30 cellular contexts compared by ENCODE assay signal in the genomic region with DNA sequence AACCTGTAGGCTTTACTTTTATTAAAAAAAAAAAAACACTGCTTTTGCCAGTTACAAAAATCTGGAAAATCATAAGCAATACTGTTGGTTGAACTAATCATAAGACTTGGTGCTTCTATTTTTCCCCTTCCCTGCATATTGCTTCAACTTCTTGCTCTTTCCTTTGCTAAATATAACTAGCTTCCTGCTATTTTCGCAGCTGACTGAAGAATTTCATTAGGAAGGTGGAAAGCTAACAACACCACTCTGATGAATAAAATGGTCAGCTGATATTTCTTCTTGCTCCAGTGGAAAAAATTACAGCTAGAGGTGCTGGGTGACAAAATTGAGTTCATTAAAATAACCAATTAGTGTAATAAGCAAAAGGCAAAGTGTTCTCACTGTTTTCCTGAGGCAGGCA. TPM values are rescaled to one million over a fixed set of nuclear protein-coding genes. Genes with fewer than 3 reads are reported as not detected.
"Had no signal": no experiment of that assay in that cellular context is flagged by ENCODE, and none has a peak within 500 bp of the region (broad histone marks: within the 10 kb centered on the region; RNA-seq: fewer than 3 reads in every experiment).

No MANE protein-coding gene starts in this region.

- H3K27me3 ChIP-seq: SJSA1 had no signal

- H3K9me3 Mint-ChIP-seq: activated naive CD4-positive, alpha-beta T cell treated with anti-CD3 and anti-CD28 coated beads for 36 hours; activated T-cell treated with anti-CD3 and anti-CD28 coated beads, Interleukin-2, amount 50 U/mL, for 4 hours; WTC11 had no signal

- H3K27ac Mint-ChIP-seq: activated naive CD4-positive, alpha-beta T cell treated with anti-CD3 and anti-CD28 coated beads for 36 hours; activated naive CD8-positive, alpha-beta T cell; IgD-negative memory B cell; WTC11 had no signal

- H3K27ac ChIP-seq: SJSA1 had no signal

- DNase-seq: activated CD4-positive, alpha-beta T cell treated with anti-CD3 and anti-CD28 coated beads for 48 hours; activated CD4-positive, alpha-beta T cell treated with anti-CD3 and anti-CD28 coated beads, Interleukin-2, amount 50 U/mL, for 48 hours; activated CD4-positive, CD25-positive, alpha-beta regulatory T cell treated with anti-CD3 and anti-CD28 coated beads, Interleukin-2, amount 50 U/mL, for 72 hours; activated CD8-positive, alpha-beta memory T cell treated with anti-CD3 and anti-CD28 coated beads for 24 hours; activated gamma-delta T cell; activated naive CD4-positive, alpha-beta T cell treated with anti-CD3 and anti-CD28 coated beads for 36 hours; activated T-cell treated with anti-CD3 and anti-CD28 coated beads, Interleukin-2, amount 50 U/mL, for 4 hours; KG1; NCI-H1048; NCI-H146; NCI-H187 treated with DMSO at 0.1 percent for 48 hours; NCI-H2081 treated with DMSO at 0.1 percent for 48 hours; NCI-H2171; NCI-H2227 treated with DMSO at 0.1 percent for 48 hours; NCI-H510A; NCI-H69; NK-92 treated with Interleukin-12 subunit alpha and Interleukin-12 subunit beta, amount 100 ng/mL, for 24 hours; OCI-M1; SHP77; SW 1271 had no signal

- H3K36me3 ChIP-seq: SJSA1 had no signal

- H3K4me3 Mint-ChIP-seq: activated naive CD4-positive, alpha-beta T cell treated with anti-CD3 and anti-CD28 coated beads for 36 hours; activated naive CD8-positive, alpha-beta T cell; activated T-cell treated with anti-CD3 and anti-CD28 coated beads, Interleukin-2, amount 50 U/mL, for 4 hours; IgD-negative memory B cell; WTC11 had no signal

- H3K4me3 ChIP-seq: SJSA1 had no signal

- H3K9me3 ChIP-seq: SJSA1 had no signal

- ATAC-seq: activated T-cell treated with anti-CD3 and anti-CD28 coated beads, Interleukin-2, amount 50 U/mL, for 4 hours; Panc1; SK-N-SH treated with all-trans-retinoic acid at 6 μM for 48 hours; WTC11 had no signal

- H3K36me3 Mint-ChIP-seq: activated naive CD8-positive, alpha-beta T cell; IgD-negative memory B cell had no signal

RNA-seq across cellular contexts. Expression of gene MEPE, which starts 39.3 kb away (rescaled TPM):
- total RNA-seq: activated naive CD4-positive, alpha-beta T cell treated with anti-CD3 and anti-CD28 coated beads for 36 hours; activated T-cell treated with anti-CD3 and anti-CD28 coated beads, Interleukin-2, amount 50 U/mL, for 4 hours; cardiac septum; LHCN-M2; T-helper 1 cell treated with Interleukin-12 subunit alpha and Interleukin-12 subunit beta and Interleukin-4 antibody, amounts not matched to agents 30 ng/mL and 1 ng/mL, for 36 hours; WTC11 had no signal
- polyA plus RNA-seq: adipose tissue, IgD-negative memory B cell had no signal
